Comparison of ENCODE assay signal across 24 cellular contexts in genomic region chr10:74856940-74857339, GRCh38.
"Had no signal": no experiment of that assay in that cellular context is flagged by ENCODE, and none has a peak within 500 bp of the region (broad histone marks: within the 10 kb centered on the region; RNA-seq: fewer than 3 reads in every experiment).

No MANE protein-coding gene starts in this region.

- H3K27me3 Mint-ChIP-seq: naive thymus-derived CD4-positive, alpha-beta T cell; stimulated activated naive B cell treated with anti-CD40 and anti-IgM and Interleukin-4, amounts not matched to agents 10 μg/mL and 1 μg/mL and 100 μg/mL, for 72 hours had no signal

- H3K4me3 Mint-ChIP-seq: mesothelial cell of epicardium; nephron progenitor cell; stimulated activated naive B cell treated with anti-CD40 and anti-IgM and Interleukin-4, amounts not matched to agents 10 μg/mL and 1 μg/mL and 100 μg/mL, for 72 hours had no signal

- ATAC-seq: foreskin keratinocyte; heart right ventricle; left cardiac atrium; left lung; mucosa of descending colon; naive thymus-derived CD4-positive, alpha-beta T cell; psoas muscle; right cardiac atrium; stimulated activated naive B cell treated with anti-CD40 and anti-IgM and Interleukin-4, amounts not matched to agents 10 μg/mL and 1 μg/mL and 100 μg/mL, for 72 hours had no signal

- H3K9me3 Mint-ChIP-seq: stimulated activated naive B cell treated with anti-CD40 and anti-IgM and Interleukin-4, amounts not matched to agents 10 μg/mL and 1 μg/mL and 100 μg/mL, for 72 hours had no signal

- DNase-seq: dermis blood vessel endothelial cell; effector memory CD4-positive, alpha-beta T cell; foreskin keratinocyte; glutamatergic neuron; heart right ventricle; hippocampal formation; left cardiac atrium; left lung; mesenchymal stem cell; mucosa of descending colon; naive thymus-derived CD4-positive, alpha-beta T cell; nephron progenitor cell; occipital lobe; ovary; posterior cingulate gyrus; psoas muscle; right cardiac atrium; spleen; stimulated activated CD4-positive, alpha-beta T cell treated with anti-CD3 and anti-CD28 coated beads, Interleukin-4, amount 100 ng/mL, for 4 hours; stimulated activated naive B cell treated with anti-CD40 and anti-IgM and Interleukin-4, amounts not matched to agents 10 μg/mL and 1 μg/mL and 100 μg/mL, for 72 hours; stomach; thyroid gland; trophoblast cell had no signal

- H3K27ac Mint-ChIP-seq: mesothelial cell of epicardium; naive thymus-derived CD4-positive, alpha-beta T cell; nephron progenitor cell had no signal
